ENCODE assay signal across 8 cellular contexts in genomic region chr2:28649481-28650260, GRCh38.
DNase-seq lines count a peak whose midpoint lies in the region; ATAC-seq and TF ChIP-seq lines count a peak whose summit lies in the region.

No MANE protein-coding gene starts in this region.

- TF ChIP-seq CTCF in CD14-positive monocyte (IDR thresholded peaks at IDR 0.05), result no peak
- no peak for TF ChIP-seq CTCF in neural crest cell (conservative IDR thresholded peaks at IDR 0.05)

- H3K27me3 Mint-ChIP-seq in CD14-positive monocyte (ENCODE audit: low read depth in 3 of 3) (peaks cover 1 to 4% (median 3%) of the 10 kb centered on the region in 3 donors), neural crest cell (ENCODE audit: low read depth) (no peaks in the 10 kb centered on the region)
- H3K27me3 Mint-ChIP-seq in activated T-cell treated with anti-CD3 and anti-CD28 coated beads, Interleukin-2, amount 50 U/mL, for 72 hours (ENCODE audit: low read depth), result no peaks in the 10 kb centered on the region

- no peaks in the 10 kb centered on the region for H3K9me3 Mint-ChIP-seq in CD14-positive monocyte
- no peaks in the 10 kb centered on the region for H3K9me3 Mint-ChIP-seq in activated T-cell treated with anti-CD3 and anti-CD28 coated beads, Interleukin-2, amount 50 U/mL, for 72 hours
- H3K9me3 Mint-ChIP-seq in neural crest cell, result no peaks in the 10 kb centered on the region

- no peak for DNase-seq in CD14-positive monocyte (ENCODE audit: low spot score)
- peak; percentile 39 to 75 for DNase-seq in activated T-cell treated with anti-CD3 and anti-CD28 coated beads, Interleukin-2, amount 50 U/mL, for 72 hours
- DNase-seq in neural crest cell (ENCODE audit: low read depth, low spot score), result no peak

- intact Hi-C loops in CD14-positive monocyte (cut with micrococcal nuclease), result no loop called here

- H3K4me3 Mint-ChIP-seq in CD14-positive monocyte, result no peak overlapping the region
- H3K4me3 Mint-ChIP-seq in activated T-cell treated with anti-CD3 and anti-CD28 coated beads, Interleukin-2, amount 50 U/mL, for 72 hours, result peak overlapping the region; percentile 29 to 57
- H3K4me3 Mint-ChIP-seq in neural crest cell, result no peak overlapping the region

- H3K36me3 Mint-ChIP-seq in CD14-positive monocyte (peaks cover 0 to 2% of the 10 kb centered on the region in 2 donors), neural crest cell (ENCODE audit: low read depth) (no peaks in the 10 kb centered on the region)
- no peaks in the 10 kb centered on the region for H3K36me3 Mint-ChIP-seq in activated T-cell treated with anti-CD3 and anti-CD28 coated beads, Interleukin-2, amount 50 U/mL, for 72 hours (ENCODE audit: insufficient read depth in 2 of 2)

- peak overlapping the region in 5 of 7 donors; percentile 37 to 85 (median 54) for H3K27ac Mint-ChIP-seq in CD14-positive monocyte
- no peak overlapping the region for H3K27ac Mint-ChIP-seq in activated T-cell treated with anti-CD3 and anti-CD28 coated beads, Interleukin-2, amount 50 U/mL, for 72 hours
- H3K27ac Mint-ChIP-seq in neural crest cell (ENCODE audit: unreplicated experiment), result peak overlapping the region; percentile 40

- no peak for TF ChIP-seq POLR2A in GM18505 (IDR thresholded peaks at IDR 0.05; ENCODE audit: borderline replicate concordance, extremely low read depth, insufficient read depth, insufficient read length)

- H3K4me1 Mint-ChIP-seq in CD14-positive monocyte, result peaks cover 10% of the 10 kb centered on the region
- H3K4me1 Mint-ChIP-seq in activated T-cell treated with anti-CD3 and anti-CD28 coated beads, Interleukin-2, amount 50 U/mL, for 72 hours (ENCODE audit: low read depth), result peaks cover 34% of the 10 kb centered on the region
- H3K4me1 Mint-ChIP-seq in neural crest cell, result peaks cover 18% of the 10 kb centered on the region

- ATAC-seq in HG02759 (IDR thresholded peaks at IDR 0.05; ENCODE audit: unreplicated experiment) (peak; percentile 63), GM18505 (IDR thresholded peaks at IDR 0.05; ENCODE audit: unreplicated experiment) (no peak), GM21526 (IDR thresholded peaks at IDR 0.05; ENCODE audit: low FRiP score, unreplicated experiment) (no peak), GM21825 (IDR thresholded peaks at IDR 0.05; ENCODE audit: unreplicated experiment) (no peak), HG03565 (IDR thresholded peaks at IDR 0.05; ENCODE audit: unreplicated experiment) (no peak)
- peak; percentile 99 to 100 for ATAC-seq in activated T-cell treated with anti-CD3 and anti-CD28 coated beads, Interleukin-2, amount 50 U/mL, for 72 hours (replicated peaks in 1 of 2)

Comparison
In these comparisons a context has a peak if more than half of its experiments do, and no peak if none do; other contexts are left out.
1. DNase-seq: peak in activated T-cell treated with anti-CD3 and anti-CD28 coated beads, Interleukin-2, amount 50 U/mL, for 72 hours (2 of 2); none in CD14-positive monocyte (single experiment) and neural crest cell (single experiment).
2. H3K4me3 Mint-ChIP-seq: peak in activated T-cell treated with anti-CD3 and anti-CD28 coated beads, Interleukin-2, amount 50 U/mL, for 72 hours (2 of 2); none in CD14-positive monocyte (0 of 2) and neural crest cell (single experiment).
3. ATAC-seq: peak in HG02759 (single experiment) and activated T-cell treated with anti-CD3 and anti-CD28 coated beads, Interleukin-2, amount 50 U/mL, for 72 hours (2 of 2); none in GM18505 (single experiment), GM21526 (single experiment), GM21825 (single experiment) and HG03565 (single experiment).